8 cellular contexts compared by ENCODE assay signal in genomic region chr20:52190437-52191131, GRCh38. TPM values are rescaled to one million over a fixed set of nuclear protein-coding genes. Genes with fewer than 3 reads are reported as not detected.
DNase-seq lines count a peak whose midpoint lies in the region; ATAC-seq and TF ChIP-seq lines count a peak whose summit lies in the region.

No MANE protein-coding gene starts in this region.

- no peaks in the 10 kb centered on the region for H3K27me3 Mint-ChIP-seq in activated CD8-positive, alpha-beta T cell treated with anti-CD3 and anti-CD28 coated beads, Interleukin-2, amount 10 ng/mL, durations not matched to agents 7 days and 5 days (ENCODE audit: low read depth)

- H3K9me3 ChIP-seq in HAP-1 (no peaks in the 10 kb centered on the region), muscle layer of duodenum (ENCODE audit: control insufficient read depth in 1 of 2, low read length in 2 of 2) (no peaks in the 10 kb centered on the region), suprapubic skin (no peaks in the 10 kb centered on the region)

- H3K4me3 ChIP-seq in HAP-1 (peak overlapping the region; percentile 89), muscle layer of duodenum (ENCODE audit: low read depth in 1 of 2, low read length in 2 of 2) (peak overlapping the region; percentile 96 to 98), suprapubic skin (peak overlapping the region; percentile 82)

- TF ChIP-seq POLR2A in suprapubic skin (IDR thresholded peaks at IDR 0.05): no peak

- H3K27me3 ChIP-seq in HAP-1 (ENCODE audit: low read depth) (no peaks in the 10 kb centered on the region), muscle layer of duodenum (ENCODE audit: low read depth, low read length) (no peaks in the 10 kb centered on the region), suprapubic skin (no peaks in the 10 kb centered on the region)

- peaks cover 6% of the 10 kb centered on the region for H3K36me3 Mint-ChIP-seq in activated CD8-positive, alpha-beta T cell treated with anti-CD3 and anti-CD28 coated beads, Interleukin-2, amount 10 ng/mL, durations not matched to agents 7 days and 5 days (ENCODE audit: low read depth)

- H3K27ac Mint-ChIP-seq in activated CD8-positive, alpha-beta T cell treated with anti-CD3 and anti-CD28 coated beads, Interleukin-2, amount 10 ng/mL, durations not matched to agents 7 days and 5 days: peak overlapping the region; percentile 92

- peaks cover 13% of the 10 kb centered on the region for H3K36me3 ChIP-seq in HAP-1 (replicated peaks)
- H3K36me3 ChIP-seq in muscle layer of duodenum (ENCODE audit: control insufficient read depth in 1 of 2, insufficient read depth in 2 of 2, low read length in 2 of 2): peaks cover 0 to 12% of the 10 kb centered on the region in 2 donors
- H3K36me3 ChIP-seq in suprapubic skin: peaks cover 16% of the 10 kb centered on the region

- H3K27ac ChIP-seq in muscle layer of duodenum (ENCODE audit: low read length) (peak overlapping the region; percentile 77), suprapubic skin (peak overlapping the region; percentile 87)

- H3K4me1 Mint-ChIP-seq in activated CD8-positive, alpha-beta T cell treated with anti-CD3 and anti-CD28 coated beads, Interleukin-2, amount 10 ng/mL, durations not matched to agents 7 days and 5 days (ENCODE audit: low read depth): peaks cover 21% of the 10 kb centered on the region

- TF ChIP-seq EP300 in suprapubic skin (IDR thresholded peaks at IDR 0.05): no peak

- ATAC-seq in activated CD8-positive, alpha-beta T cell treated with anti-CD3 and anti-CD28 coated beads, Interleukin-2, amount 10 ng/mL, durations not matched to agents 7 days and 5 days: peak; percentile 40

- H3K4me3 Mint-ChIP-seq in activated CD8-positive, alpha-beta T cell treated with anti-CD3 and anti-CD28 coated beads, Interleukin-2, amount 10 ng/mL, durations not matched to agents 7 days and 5 days: peak overlapping the region; percentile 95

- peak; percentile 51 for DNase-seq in DMS53 (lab: John Stamatoyannopoulos, UW)
- DNase-seq in DMS53 treated with DMSO at 0.1 percent for 48 hours (lab: John Stamatoyannopoulos, UW; ENCODE audit: unreplicated experiment): no peak
- DNase-seq in HAP-1 (ENCODE audit: low spot score in 2 of 2): peak; percentile 52 to 70
- DNase-seq in NCI-H1105 treated with DMSO at 0.1 percent for 48 hours (lab: John Stamatoyannopoulos, UW): peak; percentile 40
- DNase-seq in activated CD8-positive, alpha-beta T cell treated with anti-CD3 and anti-CD28 coated beads, Interleukin-2, amount 10 ng/mL, durations not matched to agents 7 days and 5 days: peak; percentile 57
- DNase-seq in epidermal melanocyte (ENCODE audit: insufficient read length, low spot score): peak; percentile 49
- DNase-seq in suprapubic skin (ENCODE audit: low spot score in 2 of 2): no peak

- no peak for TF ChIP-seq CTCF in suprapubic skin (IDR thresholded peaks at IDR 0.05)

- POLR2A ChIA-PET in activated CD8-positive, alpha-beta T cell treated with anti-CD3 and anti-CD28 coated beads, Interleukin-2, amount 10 ng/mL, durations not matched to agents 7 days and 5 days (lab: Charles Lee): interaction anchor here (0.6 to 1.0 kb wide), 3 partner anchors 12 to 1221 kb away, joined by 3 to 6 read pairs (median 4); no protein-coding TSS in a partner anchor

- in situ Hi-C loops in HAP-1 (cut with MboI; ENCODE audit: low sequenced_read_pairs): no loop called here

- H3K9me3 Mint-ChIP-seq in activated CD8-positive, alpha-beta T cell treated with anti-CD3 and anti-CD28 coated beads, Interleukin-2, amount 10 ng/mL, durations not matched to agents 7 days and 5 days (ENCODE audit: insufficient read depth): no peaks in the 10 kb centered on the region

- H3K4me1 ChIP-seq in HAP-1: peaks cover 15% of the 10 kb centered on the region
- peaks cover 0 to 12% of the 10 kb centered on the region in 2 donors for H3K4me1 ChIP-seq in muscle layer of duodenum (ENCODE audit: control insufficient read depth in 1 of 2, insufficient read depth in 2 of 2, low read length in 2 of 2)
- peaks cover 16% of the 10 kb centered on the region for H3K4me1 ChIP-seq in suprapubic skin

- CTCF ChIA-PET in activated CD8-positive, alpha-beta T cell treated with anti-CD3 and anti-CD28 coated beads, Interleukin-2, amount 10 ng/mL, durations not matched to agents 7 days and 5 days (lab: Charles Lee): interaction anchor here (0.6 to 1.7 kb wide), 5 partner anchors 9 to 1378 kb away, joined by 3 to 7 read pairs (median 3); no protein-coding TSS in a partner anchor

- WGBS in suprapubic skin: 6% methylated on average over 15 of the region's 15 CpGs

RNA-seq across cellular contexts. Expression of gene ZFP64, which starts 1.0 kb away (rescaled TPM):
- 10 to 100 TPM; 10.4 to 10.5 TPM for total RNA-seq in activated CD8-positive, alpha-beta T cell treated with anti-CD3 and anti-CD28 coated beads, Interleukin-2, amount 10 ng/mL, durations not matched to agents 7 days and 5 days
- 10 to 100 TPM; 25.1 to 33.8 (median 28.2) TPM for total RNA-seq in suprapubic skin

Comparison
In these comparisons a context has a peak if more than half of its experiments do, and no peak if none do; other contexts are left out.
1. DNase-seq: peak in DMS53 (single experiment), HAP-1 (2 of 2), NCI-H1105 treated with DMSO at 0.1 percent for 48 hours (single experiment), activated CD8-positive, alpha-beta T cell treated with anti-CD3 and anti-CD28 coated beads, Interleukin-2, amount 10 ng/mL, durations not matched to agents 7 days and 5 days (single experiment) and epidermal melanocyte (single experiment); none in DMS53 treated with DMSO at 0.1 percent for 48 hours (single experiment) and suprapubic skin (0 of 2).
2. Peak in every context shown above with its lines, with median percentiles within 50 percentile points of each other: H3K4me3 ChIP-seq.